ENCODE assay signal across 8 cellular contexts in genomic region chr3:108124337-108125150, GRCh38. TPM values are rescaled to one million over a fixed set of nuclear protein-coding genes. Genes with fewer than 3 reads are reported as not detected.
A peak's percentile ranks its signal among the peaks of the same experiment; 100 is the strongest.
DNase-seq lines count a peak whose midpoint lies in the region; ATAC-seq, FAIRE-seq and TF ChIP-seq lines count a peak whose summit lies in the region.

No MANE protein-coding gene starts in this region.

- BruUV-seq in HepG2 (replicated peaks; lab: Mats Ljungman, UMichigan) (no TSS peak), GM12878 (replicated peaks; lab: Mats Ljungman, UMichigan) (no TSS peak)

- H3K27ac ChIP-seq in right lobe of liver (peak overlapping the region in 1 of 3 donors; percentile 18), HepG2 (ENCODE audit: extremely low read length, insufficient read depth, low read length) (no peak overlapping the region), GM12878 (ENCODE audit: control insufficient read depth, insufficient read depth) (peak overlapping the region; percentile 100)

- H3K9ac ChIP-seq in HepG2 (ENCODE audit: insufficient read depth, low read depth, low read length) (no peak overlapping the region), GM12878 (ENCODE audit: control insufficient read depth, insufficient read depth, low read length) (peak overlapping the region; percentile 96)

- TF ChIP-seq POLR2A in right lobe of liver (IDR thresholded peaks at IDR 0.05) (no peak), HepG2 (IDR thresholded peaks at IDR 0.05; ENCODE audit: insufficient read depth in 1 of 2, low read depth in 2 of 2, low read length in 2 of 2) (no peak), GM12878 (IDR thresholded peaks at IDR 0.05; ENCODE audit: low read depth, low read length) (peak; percentile 76)

- no peaks in the 10 kb centered on the region for H3K36me3 ChIP-seq in right lobe of liver
- H3K36me3 ChIP-seq in HepG2 (replicated peaks in 1 of 2; ENCODE audit: control insufficient read depth in 1 of 2, insufficient read depth in 2 of 2, low read length in 2 of 2) = no peaks in the 10 kb centered on the region
- H3K36me3 ChIP-seq in GM12878 (ENCODE audit: control insufficient read depth in 2 of 2, insufficient read depth in 2 of 2, low read length in 1 of 2) = no peaks in the 10 kb centered on the region; a peak in 1 of 4 replicates

- SMC1A ChIA-PET in GM12878 (lab: Charles Lee; ENCODE audit: uncharacterized antibody, unreplicated experiment) = interaction anchor here (1.1 to 4.7 kb wide), 12 partner anchors 10 to 170 kb away, joined by 3 to 34 read pairs (median 6); no protein-coding TSS in a partner anchor

- H3K79me2 ChIP-seq in HepG2 (ENCODE audit: insufficient read depth, low read length) (no peaks in the 10 kb centered on the region), GM12878 (ENCODE audit: control insufficient read depth, insufficient read depth, low read length) (peaks cover 46% of the 10 kb centered on the region)

- intact Hi-C loops in right lobe of liver (cut with DNase I) = no loop called here
- intact Hi-C loops in HepG2 (cut with micrococcal nuclease; ENCODE audit: unreplicated experiment) = no loop called here
- intact Hi-C loops in GM12878 (cut with micrococcal nuclease; ENCODE audit: unreplicated experiment) = loop anchor here (1.0 to 10.0 kb wide), 5 partner anchors 23 to 270 kb away; partner anchors contain the start of gene IFT57

- WGBS in right lobe of liver (ENCODE audit: insufficient coverage, low coverage, low lambda C conversion rate, missing lambda C conversion rate) = 53% methylated on average over 9 of the region's 10 CpGs
- 3% methylated on average over 4 of the region's 10 CpGs for WGBS in HepG2 (ENCODE audit: low lambda C conversion rate)
- WGBS in GM12878 (ENCODE audit: insufficient coverage, insufficient replicate concordance, low lambda C conversion rate, missing lambda C conversion rate) = 1% methylated on average over 10 of the region's 10 CpGs

- no peak for TF ChIP-seq EP300 in HepG2 (IDR thresholded peaks at IDR 0.05; ENCODE audit: low read depth in 2 of 2, low read length in 2 of 2)
- TF ChIP-seq EP300 in HepG2 (CRISPR knock-in tag; IDR thresholded peaks at IDR 0.05; ENCODE audit: borderline replicate concordance) = no peak
- TF ChIP-seq EP300 in GM12878 (IDR thresholded peaks at IDR 0.05; ENCODE audit: borderline replicate concordance in 1 of 2, control insufficient read depth in 1 of 2, low read depth in 2 of 2, low read length in 2 of 2) = peak; percentile 54 to 68; a peak in 2 of 4 replicates

- no peaks in the 10 kb centered on the region for H3K4me1 ChIP-seq in right lobe of liver
- no peaks in the 10 kb centered on the region for H3K4me1 ChIP-seq in HepG2 (ENCODE audit: insufficient read depth, low read length)
- H3K4me1 ChIP-seq in GM12878 (ENCODE audit: control insufficient read depth, insufficient read depth, low read length) = peaks cover 26% of the 10 kb centered on the region

- in situ Hi-C loops in HepG2 (cut with HindIII; ENCODE audit: extremely low pct_ligation_motif_present, low pct_unique_long_range_greater_than_20kb) = no loop called here
- in situ Hi-C loops in GM12878 (cut with MboI) = no loop called here

- ATAC-seq in right lobe of liver (peak in 3 of 4 donors; percentile 38 to 62 (median 54)), HepG2 (no peak), HG03378 (IDR thresholded peaks at IDR 0.05; ENCODE audit: unreplicated experiment) (peak; percentile 84), GM12878 (peak; percentile 84)

- TF ChIP-seq CTCF in right lobe of liver (IDR thresholded peaks at IDR 0.05) (no peak), HepG2 (CRISPR knock-in tag; IDR thresholded peaks at IDR 0.05) (no peak), GM12878 (IDR thresholded peaks at IDR 0.05 in 2 of 3, conservative IDR thresholded peaks at IDR 0.05 in 1 of 3; ENCODE audit: control insufficient read depth in 2 of 3, extremely low read depth in 1 of 3, insufficient read depth in 1 of 3, low read depth in 3 of 3, low read length in 3 of 3) (no peak)

- no peaks in the 10 kb centered on the region for H3K27me3 ChIP-seq in right lobe of liver
- no peaks in the 10 kb centered on the region; a peak in 3 of 5 replicates for H3K27me3 ChIP-seq in HepG2 (ENCODE audit: control insufficient read depth in 1 of 2, insufficient read depth in 2 of 2, low read length in 2 of 2)
- no peaks in the 10 kb centered on the region for H3K27me3 ChIP-seq in GM12878 (replicated peaks in 1 of 2; ENCODE audit: control insufficient read depth in 2 of 2, insufficient read depth in 2 of 2, low read length in 1 of 2)

- H3K4me2 ChIP-seq in HepG2 (ENCODE audit: low read depth, low read length) (no peak overlapping the region), GM12878 (ENCODE audit: control insufficient read depth, insufficient read depth) (peak overlapping the region; percentile 88)

- TF ChIP-seq RAD21 in HepG2 (CRISPR knock-in tag; IDR thresholded peaks at IDR 0.05) = no peak
- TF ChIP-seq RAD21 in GM12878 (IDR thresholded peaks at IDR 0.05; ENCODE audit: insufficient read depth, low read depth, low read length) = peak; percentile 25

- no peak overlapping the region for H3K4me3 ChIP-seq in right lobe of liver
- H3K4me3 ChIP-seq in HepG2 (replicated peaks in 1 of 3; ENCODE audit: insufficient read depth in 1 of 3, low read depth in 2 of 3, low read length in 3 of 3) = no peak overlapping the region
- peak overlapping the region; percentile 88 for H3K4me3 ChIP-seq in GM12878

- POLR2A ChIA-PET in HepG2 (lab: Yijun Ruan, JAX) = no interaction called here
- POLR2A ChIA-PET in GM12878 (lab: Charles Lee) = interaction anchor here (1.6 to 4.8 kb wide), 3 partner anchors 9 to 35 kb away, joined by 5 to 25 read pairs (median 14); no protein-coding TSS in a partner anchor

- H4K20me1 ChIP-seq in HepG2 (ENCODE audit: insufficient read depth, low read length) = no peaks in the 10 kb centered on the region
- H4K20me1 ChIP-seq in GM12878 (ENCODE audit: control insufficient read depth, insufficient read depth) = no peaks in the 10 kb centered on the region

- H2AFZ ChIP-seq in HepG2 (ENCODE audit: low read length) = no peak overlapping the region
- peak overlapping the region; percentile 79 for H2AFZ ChIP-seq in GM12878 (ENCODE audit: control insufficient read depth, low read depth, low read length)

- CTCF ChIA-PET in HepG2 (lab: Yijun Ruan, JAX; ENCODE audit: low intra/inter-chr PET ratio, low total read pairs) (no interaction called here), GM12878 (lab: Yijun Ruan, JAX) (interaction anchor here (0.7 to 3.3 kb wide), 4 partner anchors 35 to 353 kb away, joined by 3 to 12 read pairs (median 4); no protein-coding TSS in a partner anchor)

- FAIRE-seq in HepG2 (lab: Jason Lieb, UNC) (no peak), GM12878 (lab: Jason Lieb, UNC) (peak; percentile 94)

- RAD21 ChIA-PET in GM12878 (lab: Charles Lee; ENCODE audit: unreplicated experiment) = interaction anchor here (1.6 to 5.7 kb wide), 4 partner anchors 23 to 264 kb away, joined by 3 to 36 read pairs (median 20); no protein-coding TSS in a partner anchor

- DNase-seq in right lobe of liver = no peak
- no peak for DNase-seq in HepG2 (ENCODE audit: low spot score)
- peak; percentile 13 to 85 (median 54) for DNase-seq in T-helper 1 cell
- DNase-seq in GM12878 (ENCODE audit: low read depth, low spot score) = peak; percentile 96
- peak; percentile 15 for DNase-seq in renal cortical epithelial cell (ENCODE audit: low read depth)
- DNase-seq in NCI-H446 (lab: John Stamatoyannopoulos, UW) = no peak
- no peak for DNase-seq in HuH-7.5 (ENCODE audit: low spot score)

- no peaks in the 10 kb centered on the region for H3K9me3 ChIP-seq in right lobe of liver
- H3K9me3 ChIP-seq in HepG2 (ENCODE audit: low read length) = no peaks in the 10 kb centered on the region
- H3K9me3 ChIP-seq in GM12878 (replicated peaks; ENCODE audit: control insufficient read depth, insufficient read depth, low read length) = no peaks in the 10 kb centered on the region; the same call in 2 of the 3 replicates

RNA-seq across cellular contexts. Expression of gene CD47, which starts 33.7 kb away (rescaled TPM):
- total RNA-seq in right lobe of liver = 10 to 100 TPM; 19.5 to 42.3 (median 26.5) TPM
- 3.1 and 6.5 TPM in 2 replicates for total RNA-seq in HepG2 (2016; rRNA removed; fragmentation: Illumina TruSeq; extraction: Trizol)
- 1.3 and 2.9 TPM in 2 replicates for total RNA-seq in HepG2 (2016; cell fraction: cytosol; rRNA removed; fragmentation: Illumina TruSeq; extraction: Trizol; ENCODE audit: low read depth)
- total RNA-seq in HepG2 (2016; cell fraction: insoluble cytoplasmic fraction; rRNA removed; fragmentation: Illumina TruSeq; extraction: Trizol) = 2.7 and 7.3 TPM in 2 replicates
- 4.1 and 4.8 TPM in 2 replicates for total RNA-seq in HepG2 (2016; cell fraction: membrane; rRNA removed; fragmentation: Illumina TruSeq; extraction: Trizol)
- 6.2 and 7.8 TPM in 2 replicates for total RNA-seq in HepG2 (2016; cell fraction: nucleus; rRNA removed; fragmentation: Illumina TruSeq; extraction: Trizol)
- polyA plus RNA-seq in HepG2 (2011; rRNA removed) = 2.5 and 3.3 TPM in 2 replicates
- 1.7 and 2.7 TPM in 2 replicates for polyA plus RNA-seq in HepG2 (2011; cell fraction: cytosol; rRNA removed)
- 1.1 and 1.3 TPM in 2 replicates for polyA plus RNA-seq in HepG2 (2011; cell fraction: nucleus; rRNA removed)
- 1.1 and 1.8 TPM in 2 replicates for polyA plus RNA-seq in HepG2 (2012)
- 2.0 and 2.2 TPM in 2 replicates for polyA plus RNA-seq in HepG2 (2016; cell fraction: cytosol; fragmentation: Illumina TruSeq; extraction: Trizol; ENCODE audit: low read depth)
- polyA plus RNA-seq in HepG2 (2016; cell fraction: insoluble cytoplasmic fraction; fragmentation: Illumina TruSeq; extraction: Trizol; ENCODE audit: low read depth) = 2.8 and 3.0 TPM in 2 replicates
- polyA plus RNA-seq in HepG2 (2016; cell fraction: membrane; fragmentation: Illumina TruSeq; extraction: Trizol; ENCODE audit: low read depth) = 2.2 and 2.8 TPM in 2 replicates
- 5.7 and 10.7 TPM in 2 replicates for polyA plus RNA-seq in HepG2 (2016; cell fraction: nucleus; fragmentation: Illumina TruSeq; extraction: Trizol; ENCODE audit: insufficient read depth, low read depth)
- polyA minus RNA-seq in HepG2 (2011; rRNA and poly(A)+ RNA removed; ENCODE audit: low replicate concordance) = 1.3 and 18.8 TPM in 2 replicates
- polyA minus RNA-seq in HepG2 (2011; cell fraction: cytosol; rRNA and poly(A)+ RNA removed) = 1.5 and 1.6 TPM in 2 replicates
- polyA minus RNA-seq in HepG2 (2011; cell fraction: nucleus; rRNA and poly(A)+ RNA removed) = 3.6 and 10.0 TPM in 2 replicates
- 305 and 306 TPM in 2 replicates for total RNA-seq in GM12878 (2013; cell fraction: nucleolus; rRNA removed)
- total RNA-seq in GM12878 (2014; rRNA removed) = 66.0 and 81.6 TPM in 2 replicates
- total RNA-seq in GM12878 (2014; rRNA removed; fragmentation: Illumina TruSeq; extraction: Trizol) = 69.6 and 72.0 TPM in 2 replicates
- 74.6 and 87.2 TPM in 2 replicates for total RNA-seq in GM12878 (2021)
- polyA plus RNA-seq in GM12878 (2011; ENCODE audit: low read depth) = 149 TPM
- polyA plus RNA-seq in GM12878 (2011; rRNA removed) = 118 and 208 TPM in 2 replicates
- polyA plus RNA-seq in GM12878 (2011; cell fraction: cytosol; rRNA removed) = 41.5 and 54.0 TPM in 2 replicates
- 65.1 and 67.6 TPM in 2 replicates for polyA plus RNA-seq in GM12878 (2011; cell fraction: nucleus; rRNA removed)
- 86.3 and 96.9 TPM in 2 replicates for polyA plus RNA-seq in GM12878 (2012)
- polyA plus RNA-seq in GM12878 (2014; fragmentation: Illumina TruSeq; extraction: Trizol) = 77.3 and 105 TPM in 2 replicates
- polyA plus RNA-seq in GM12878 (2014; fragmentation: Nextera tagmentation; extraction: Ambion mirVana) = 10 to 100 TPM; 22.9 to 61.6 TPM
- polyA plus RNA-seq in GM12878 (2014; rRNA removed) = 68.0 and 84.8 TPM in 2 replicates
- polyA plus RNA-seq in GM12878 (2016; fragmentation: Nextera tagmentation; extraction: Ambion mirVana) = 100 to 1,000 TPM; 168 to 175 TPM
- 47.6 and 61.7 TPM in 2 replicates for polyA minus RNA-seq in GM12878 (2011; rRNA and poly(A)+ RNA removed)
- 20.1 and 26.3 TPM in 2 replicates for polyA minus RNA-seq in GM12878 (2011; cell fraction: cytosol; rRNA and poly(A)+ RNA removed)
- 41.5 and 58.6 TPM in 2 replicates for polyA minus RNA-seq in GM12878 (2011; cell fraction: nucleus; rRNA and poly(A)+ RNA removed)
- 190 and 342 TPM in 2 replicates for total RNA-seq in renal cortical epithelial cell

Comparison
In these comparisons a context has a peak if more than half of its experiments do, and no peak if none do; other contexts are left out.
1. DNase-seq: peak in T-helper 1 cell (5 of 5), GM12878 (single experiment) and renal cortical epithelial cell (single experiment); none in right lobe of liver (0 of 3), HepG2 (single experiment), NCI-H446 (0 of 2) and HuH-7.5 (single experiment).